Comparison of ENCODE assay signal across 22 cellular contexts in the genomic region with DNA sequence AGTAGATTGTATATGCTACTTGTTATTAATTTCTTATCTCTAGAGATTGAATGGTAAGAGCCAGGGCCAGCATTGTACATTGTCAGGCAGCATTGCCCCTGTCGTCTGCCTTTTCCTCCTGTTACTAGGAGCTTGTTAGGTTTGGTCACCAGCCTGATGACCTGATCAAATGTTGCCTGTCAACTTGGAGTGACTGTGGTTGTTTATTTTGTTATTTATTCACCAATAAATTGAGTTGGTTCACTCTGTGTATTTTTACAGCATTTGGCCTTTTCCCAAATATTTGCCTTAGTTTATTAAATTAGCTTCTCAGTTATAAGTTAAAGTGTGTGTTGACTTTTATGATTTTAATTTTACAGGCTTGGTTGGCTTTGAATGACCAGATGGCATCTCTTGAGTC.
DNase-seq lines count a peak whose midpoint lies in the region; ATAC-seq and TF ChIP-seq lines count a peak whose summit lies in the region.
"Had no signal": no experiment of that assay in that cellular context is flagged by ENCODE, and none has a peak within 500 bp of the region (broad histone marks: within the 10 kb centered on the region; RNA-seq: fewer than 3 reads in every experiment).

No MANE protein-coding gene starts in this region.

- no peaks in the 10 kb centered on the region for H3K27me3 ChIP-seq in CD8-positive, alpha-beta memory T cell (ENCODE audit: insufficient read depth, low read length, poor library complexity, severe bottlenecking)
- no peaks in the 10 kb centered on the region for H3K27me3 ChIP-seq in WERI-Rb-1 (ENCODE audit: insufficient read depth, low read depth, severe bottlenecking)
- H3K27me3 ChIP-seq: BLaER1, gastroesophageal sphincter, transverse colon had no signal

- peaks cover 0 to 50% (median 46%) of the 10 kb centered on the region in 3 donors for H3K4me1 Mint-ChIP-seq in CD8-positive, alpha-beta memory T cell
- H3K4me1 Mint-ChIP-seq: stimulated activated memory B cell treated with anti-CD40 and anti-IgM and Interleukin-4, amounts not matched to agents 10 μg/mL and 1 μg/mL and 100 μg/mL, for 72 hours had no signal

- no peak for ATAC-seq in GM19324 (IDR thresholded peaks at IDR 0.05; ENCODE audit: low FRiP score, unreplicated experiment)
- ATAC-seq: gastroesophageal sphincter, left colon had no signal

- H3K27me3 Mint-ChIP-seq in CD8-positive, alpha-beta memory T cell, result no peaks in the 10 kb centered on the region
- H3K27me3 Mint-ChIP-seq: activated naive CD4-positive, alpha-beta T cell treated with anti-CD3 and anti-CD28 coated beads, Interleukin-2, amount 50 U/mL, for 24 hours; stimulated activated memory B cell treated with anti-CD40 and anti-IgM and Interleukin-4, amounts not matched to agents 10 μg/mL and 1 μg/mL and 100 μg/mL, for 72 hours had no signal

- H3K27ac Mint-ChIP-seq in CD8-positive, alpha-beta memory T cell, result peak overlapping the region in 5 of 8 donors; percentile 15 to 80 (median 33)
- H3K27ac Mint-ChIP-seq: HFFc6; nephron progenitor cell; stimulated activated memory B cell treated with anti-CD40 and anti-IgM and Interleukin-4, amounts not matched to agents 10 μg/mL and 1 μg/mL and 100 μg/mL, for 72 hours had no signal

- no peak for TF ChIP-seq CTCF in WERI-Rb-1 (IDR thresholded peaks at IDR 0.05; ENCODE audit: low read depth, low read length)

- H3K4me3 ChIP-seq in CD8-positive, alpha-beta memory T cell (ENCODE audit: low read length), result no peak overlapping the region
- H3K4me3 ChIP-seq in WERI-Rb-1 (ENCODE audit: low read depth, low read length), result no peak overlapping the region
- H3K4me3 ChIP-seq: BLaER1, gastroesophageal sphincter, transverse colon had no signal

- no peaks in the 10 kb centered on the region for H3K9me3 Mint-ChIP-seq in CD8-positive, alpha-beta memory T cell
- H3K9me3 Mint-ChIP-seq: activated naive CD4-positive, alpha-beta T cell treated with anti-CD3 and anti-CD28 coated beads, Interleukin-2, amount 50 U/mL, for 24 hours; HFFc6; nephron progenitor cell; stimulated activated memory B cell treated with anti-CD40 and anti-IgM and Interleukin-4, amounts not matched to agents 10 μg/mL and 1 μg/mL and 100 μg/mL, for 72 hours had no signal

- H3K4me1 ChIP-seq in CD8-positive, alpha-beta memory T cell (ENCODE audit: insufficient read depth, low read length), result peaks cover 94% of the 10 kb centered on the region
- H3K4me1 ChIP-seq: Caco-2, gastroesophageal sphincter, transverse colon had no signal

- DNase-seq in CD8-positive, alpha-beta memory T cell, result no peak
- DNase-seq in DMS53 treated with DMSO at 0.1 percent for 48 hours (lab: John Stamatoyannopoulos, UW; ENCODE audit: unreplicated experiment), result peak; percentile 27
- peak; percentile 60 for DNase-seq in NCI-H2196 (lab: John Stamatoyannopoulos, UW; ENCODE audit: unreplicated experiment)
- DNase-seq in WERI-Rb-1, result no peak
- no peak for DNase-seq in midbrain (lab: John Stamatoyannopoulos, UW)
- DNase-seq in iPS-NIHi11 (ENCODE audit: low spot score), result no peak
- DNase-seq: anterior cingulate cortex, Caco-2, HFFc6, hippocampal formation, left colon, NCI-H1048, NCI-H2081, nephron progenitor cell, Right ventricle myocardium superior, T-helper 2 cell, transverse colon had no signal

- no peak overlapping the region for H3K27ac ChIP-seq in CD8-positive, alpha-beta memory T cell (ENCODE audit: low read depth, low read length)
- peak overlapping the region; percentile 49 for H3K27ac ChIP-seq in WERI-Rb-1
- H3K27ac ChIP-seq: BLaER1, gastroesophageal sphincter, transverse colon had no signal

- H3K36me3 ChIP-seq in CD8-positive, alpha-beta memory T cell (ENCODE audit: insufficient read depth, low read length), result no peaks in the 10 kb centered on the region
- no peaks in the 10 kb centered on the region for H3K36me3 ChIP-seq in WERI-Rb-1
- H3K36me3 ChIP-seq: gastroesophageal sphincter, transverse colon had no signal

- peaks cover 0 to 22% (median 14%) of the 10 kb centered on the region in 3 donors for H3K36me3 Mint-ChIP-seq in CD8-positive, alpha-beta memory T cell
- H3K36me3 Mint-ChIP-seq: stimulated activated memory B cell treated with anti-CD40 and anti-IgM and Interleukin-4, amounts not matched to agents 10 μg/mL and 1 μg/mL and 100 μg/mL, for 72 hours had no signal

- peak overlapping the region in 2 of 7 donors; percentile 14 to 23 for H3K4me3 Mint-ChIP-seq in CD8-positive, alpha-beta memory T cell
- H3K4me3 Mint-ChIP-seq: activated naive CD4-positive, alpha-beta T cell treated with anti-CD3 and anti-CD28 coated beads, Interleukin-2, amount 50 U/mL, for 24 hours; HFFc6; nephron progenitor cell; stimulated activated memory B cell treated with anti-CD40 and anti-IgM and Interleukin-4, amounts not matched to agents 10 μg/mL and 1 μg/mL and 100 μg/mL, for 72 hours had no signal

- POLR2A ChIA-PET in CD8-positive, alpha-beta memory T cell (lab: Charles Lee), result interaction anchor here (0.6 to 1.3 kb wide), 2 partner anchors 10 to 36 kb away, joined by 3 to 10 read pairs; no protein-coding TSS in a partner anchor

- CTCF ChIA-PET in CD8-positive, alpha-beta memory T cell (lab: Charles Lee), result interaction anchor here (0.9 kb wide), 1 partner anchor 42 kb away, joined by 4 read pairs; no protein-coding TSS in a partner anchor

- H3K9me3 ChIP-seq in CD8-positive, alpha-beta memory T cell (ENCODE audit: low read length), result no peaks in the 10 kb centered on the region
- H3K9me3 ChIP-seq in WERI-Rb-1 (ENCODE audit: severe bottlenecking), result no peaks in the 10 kb centered on the region
- H3K9me3 ChIP-seq: Caco-2, gastroesophageal sphincter, transverse colon had no signal

Comparison
In these comparisons a context has a peak if more than half of its experiments do, and no peak if none do; other contexts are left out.
1. DNase-seq: peak in DMS53 treated with DMSO at 0.1 percent for 48 hours (single experiment) and NCI-H2196 (single experiment); none in CD8-positive, alpha-beta memory T cell (0 of 5), WERI-Rb-1 (single experiment), midbrain (single experiment) and iPS-NIHi11 (single experiment).